8 cellular contexts compared by ENCODE assay signal in the genomic region with DNA sequence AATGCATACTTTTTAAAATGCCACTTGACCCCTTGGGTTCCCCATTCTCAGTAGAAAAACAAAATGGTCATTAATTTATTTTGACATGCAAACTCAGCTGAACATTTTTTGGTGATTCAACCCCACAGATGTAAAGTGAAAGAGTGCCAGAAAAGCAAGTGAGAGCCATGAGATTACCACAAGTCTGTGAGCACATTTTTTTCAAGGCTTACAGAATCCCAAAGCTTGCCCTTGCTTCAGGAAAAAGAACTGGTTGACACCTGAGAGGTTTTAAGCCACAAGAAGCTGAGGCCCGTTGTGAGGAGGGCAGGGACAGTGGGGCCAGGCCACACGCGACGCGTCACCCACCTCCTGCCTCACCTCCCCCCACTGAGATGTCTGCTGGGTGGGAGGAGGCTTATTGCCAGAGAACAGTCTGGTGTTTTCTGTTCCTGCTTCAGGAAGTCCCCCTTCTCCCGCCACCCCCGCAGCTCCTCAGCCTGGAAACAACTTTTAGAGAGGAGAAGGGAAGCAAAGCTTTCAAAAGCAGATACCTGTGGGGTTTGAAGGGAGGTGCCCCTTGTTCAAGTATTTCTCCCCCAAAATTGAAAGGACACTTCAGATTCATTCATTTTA.
DNase-seq lines count a peak whose midpoint lies in the region; ATAC-seq and TF ChIP-seq lines count a peak whose summit lies in the region.

No MANE protein-coding gene starts in this region.

- no peaks in the 10 kb centered on the region for H3K79me2 ChIP-seq in Karpas-422 (ENCODE audit: low read length)

- no peaks in the 10 kb centered on the region for H3K9me2 ChIP-seq in Karpas-422 (replicated peaks; ENCODE audit: insufficient read depth, low read length)

- no peak overlapping the region for H3K9ac ChIP-seq in Karpas-422 (ENCODE audit: low read length)

- no peaks in the 10 kb centered on the region for H4K20me1 ChIP-seq in Karpas-422 (ENCODE audit: insufficient read depth, low read depth, low read length)

- peak; percentile 68 for ATAC-seq in GM21825 (IDR thresholded peaks at IDR 0.05; ENCODE audit: unreplicated experiment)

- no peak overlapping the region for H2AFZ ChIP-seq in Karpas-422 (ENCODE audit: low read length)

- H3K36me3 ChIP-seq in Karpas-422 (ENCODE audit: insufficient read depth, low read length), result no peaks in the 10 kb centered on the region

- H3K4me1 ChIP-seq in Karpas-422 (ENCODE audit: low read length), result no peaks in the 10 kb centered on the region

- H3K27ac Mint-ChIP-seq in mesothelial cell of epicardium, result peak overlapping the region; percentile 96

- peaks cover 15% of the 10 kb centered on the region for H3K4me1 Mint-ChIP-seq in mesothelial cell of epicardium

- no peaks in the 10 kb centered on the region for H3K27me3 ChIP-seq in Karpas-422 (ENCODE audit: low read length)

- no peaks in the 10 kb centered on the region for H3K27me3 Mint-ChIP-seq in mesothelial cell of epicardium (ENCODE audit: low read depth)

- no peak overlapping the region for H3K4me2 ChIP-seq in Karpas-422 (ENCODE audit: low read depth, low read length, poor library complexity, severe bottlenecking)

- H3K4me3 ChIP-seq in GM12865 (ENCODE audit: low read depth, low read length) (peak overlapping the region; percentile 14), Karpas-422 (ENCODE audit: low read length) (no peak overlapping the region)

- peaks cover 10% of the 10 kb centered on the region for H3K36me3 Mint-ChIP-seq in mesothelial cell of epicardium

- H3K9me3 Mint-ChIP-seq in mesothelial cell of epicardium, result peaks cover 9% of the 10 kb centered on the region

- H3K27ac ChIP-seq in cingulate gyrus (ENCODE audit: low read depth, low read length), result peak overlapping the region; percentile 56
- H3K27ac ChIP-seq in Karpas-422 (ENCODE audit: low read length), result no peak overlapping the region

- no peaks in the 10 kb centered on the region for H3K9me3 ChIP-seq in Karpas-422 (ENCODE audit: low read length)

- DNase-seq in GM12865 (ENCODE audit: low read depth) (peak; percentile 80), LoVo (ENCODE audit: low spot score) (peak; percentile 2), mesothelial cell of epicardium (ENCODE audit: low spot score in 2 of 2, unreplicated experiment in 2 of 2) (no peak), Karpas-422 (no peak), HT-29 (ENCODE audit: low spot score) (no peak)
- DNase-seq in activated CD4-positive, CD25-positive, alpha-beta regulatory T cell (lab: John Stamatoyannopoulos, UW), result no peak

- TF ChIP-seq CTCF in GM12865 (IDR thresholded peaks at IDR 0.05; ENCODE audit: insufficient read depth, low read depth, low read length, missing control alignments) (no peak), mesothelial cell of epicardium (IDR thresholded peaks at IDR 0.05; ENCODE audit: unreplicated experiment) (no peak)

- no peak overlapping the region for H3K4me3 Mint-ChIP-seq in mesothelial cell of epicardium

Comparison
In these comparisons a context has a peak if more than half of its experiments do, and no peak if none do; other contexts are left out.
1. DNase-seq: peak in GM12865 (single experiment) and LoVo (single experiment); none in mesothelial cell of epicardium (0 of 2), Karpas-422 (single experiment), activated CD4-positive, CD25-positive, alpha-beta regulatory T cell (0 of 4) and HT-29 (single experiment).